In genomic region chr7:107232568-107233090, GRCh38 we compare ENCODE assay signal across 12 cellular contexts.
DNase-seq lines count a peak whose midpoint lies in the region; ATAC-seq and TF ChIP-seq lines count a peak whose summit lies in the region.
"Had no signal": no experiment of that assay in that cellular context is flagged by ENCODE, and none has a peak within 500 bp of the region (broad histone marks: within the 10 kb centered on the region; RNA-seq: fewer than 3 reads in every experiment).

No MANE protein-coding gene starts in this region.

- DNase-seq in HK-2 (ENCODE audit: unreplicated experiment), result peak; percentile 19
- DNase-seq in foreskin fibroblast, result peak; percentile 30 to 71
- no peak for DNase-seq in NCI-H1092 (lab: John Stamatoyannopoulos, UW)
- DNase-seq in AML-193 (lab: John Stamatoyannopoulos, UW), result no peak
- DNase-seq: lower lobe of right lung; NCI-H2171; NK-92 treated with Interleukin-12 subunit alpha and Interleukin-12 subunit beta, amount 100 ng/mL, for 24 hours had no signal

- H3K27ac ChIP-seq in 22Rv1 (peak overlapping the region; percentile 73; the same call in 1 of the 2 replicates), VCaP (peak overlapping the region; percentile 72; the same call in 1 of the 2 replicates)
- H3K27ac ChIP-seq: lower lobe of right lung had no signal

- TF ChIP-seq CTCF in 22Rv1 (IDR thresholded peaks at IDR 0.05), result no peak
- no peak for TF ChIP-seq CTCF in VCaP (conservative IDR thresholded peaks at IDR 0.05)
- no peak for TF ChIP-seq CTCF in foreskin fibroblast (IDR thresholded peaks at IDR 0.05; ENCODE audit: low read depth, low read length)

- H3K4me3 ChIP-seq in foreskin fibroblast (ENCODE audit: low read depth in 1 of 2, low read length in 2 of 2), result no peak overlapping the region
- H3K4me3 ChIP-seq: lower lobe of right lung had no signal

- ATAC-seq in GM19324 (IDR thresholded peaks at IDR 0.05; ENCODE audit: low FRiP score, unreplicated experiment) (no peak), GM19023 (IDR thresholded peaks at IDR 0.05; ENCODE audit: unreplicated experiment) (no peak)
- ATAC-seq: HCT116, lower lobe of right lung had no signal

Comparison
In these comparisons a context has a peak if more than half of its experiments do, and no peak if none do; other contexts are left out.
1. DNase-seq: peak in HK-2 (single experiment) and foreskin fibroblast (2 of 2); none in NCI-H1092 (single experiment) and AML-193 (0 of 2).